ENCODE assay signal across 8 cellular contexts in the genomic region with DNA sequence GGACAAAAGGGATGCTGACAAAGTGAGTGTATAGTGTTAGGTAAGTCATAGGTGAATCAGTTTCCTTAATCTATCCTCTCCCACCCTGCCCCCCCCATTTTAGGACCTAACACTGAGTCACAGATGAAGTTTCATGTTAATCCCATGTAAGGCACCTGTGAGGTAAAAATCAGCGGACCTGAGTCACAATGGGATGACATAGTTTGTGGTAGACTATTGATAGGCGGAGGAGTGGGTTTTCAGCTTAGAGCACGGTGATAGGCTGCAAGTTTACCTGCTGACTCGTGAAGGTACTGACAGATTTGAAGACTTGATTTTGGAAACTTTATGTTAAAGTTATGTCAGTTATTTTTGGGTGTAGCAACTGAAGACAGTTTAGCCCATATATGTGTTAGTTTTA. TPM values are rescaled to one million over a fixed set of nuclear protein-coding genes. Genes with fewer than 3 reads are reported as not detected.
A peak's percentile ranks its signal among the peaks of the same experiment; 100 is the strongest.
DNase-seq lines count a peak whose midpoint lies in the region; ATAC-seq and TF ChIP-seq lines count a peak whose summit lies in the region.

No MANE protein-coding gene starts in this region.

- no peak overlapping the region for H2BK5ac ChIP-seq in mesenchymal stem cell (ENCODE audit: low read depth, low read length, poor library complexity, severe bottlenecking)

- peak overlapping the region; percentile 90 for H3K4me3 ChIP-seq in GM23248
- H3K4me3 ChIP-seq in RWPE2 (ENCODE audit: severe bottlenecking): peak overlapping the region; percentile 70
- peak overlapping the region in 1 of 2 donors; percentile 71 for H3K4me3 ChIP-seq in body of pancreas
- H3K4me3 ChIP-seq in mesenchymal stem cell (ENCODE audit: insufficient read depth in 1 of 2, low read depth in 1 of 2, low read length in 2 of 2): peak overlapping the region in 1 of 2 experiments; percentile 89

- peak; percentile 39 for DNase-seq in CD1c-positive myeloid dendritic cell (ENCODE audit: extremely low spot score)
- DNase-seq in GM23248: peak; percentile 33
- DNase-seq in RWPE2 (ENCODE audit: low spot score): peak; percentile 65
- no peak for DNase-seq in body of pancreas
- DNase-seq in mesenchymal stem cell: peak; percentile 36
- peak; percentile 55 for DNase-seq in stimulated activated naive B cell treated with anti-CD40 and anti-IgM and Interleukin-4, amounts not matched to agents 10 μg/mL and 1 μg/mL and 100 μg/mL, for 72 hours
- no peak for DNase-seq in AG20443 (ENCODE audit: low spot score)

- no peak overlapping the region for H2BK15ac ChIP-seq in mesenchymal stem cell (ENCODE audit: low read depth, poor library complexity, severe bottlenecking)

- ATAC-seq in RWPE2 (ENCODE audit: low read depth) (peak; percentile 59), body of pancreas (no peak), GM19035 (IDR thresholded peaks at IDR 0.05; ENCODE audit: unreplicated experiment) (no peak)
- ATAC-seq in stimulated activated naive B cell treated with anti-CD40 and anti-IgM and Interleukin-4, amounts not matched to agents 10 μg/mL and 1 μg/mL and 100 μg/mL, for 72 hours (replicated peaks): peak; percentile 19 to 38

- H4K91ac ChIP-seq in mesenchymal stem cell (ENCODE audit: low read length): no peak overlapping the region

- H3K9me3 Mint-ChIP-seq in stimulated activated naive B cell treated with anti-CD40 and anti-IgM and Interleukin-4, amounts not matched to agents 10 μg/mL and 1 μg/mL and 100 μg/mL, for 72 hours: no peaks in the 10 kb centered on the region

- H3K9ac ChIP-seq in GM23248: peak overlapping the region; percentile 98
- peak overlapping the region; percentile 99 for H3K9ac ChIP-seq in mesenchymal stem cell (ENCODE audit: low read length)

- no peak overlapping the region for H2AK5ac ChIP-seq in mesenchymal stem cell (ENCODE audit: low read length, severe bottlenecking)

- peaks cover 29% of the 10 kb centered on the region for H3K36me3 ChIP-seq in GM23248 (ENCODE audit: low read depth)
- peaks cover 37% of the 10 kb centered on the region for H3K36me3 ChIP-seq in RWPE2 (ENCODE audit: low read depth)
- peaks cover 0 to 3% of the 10 kb centered on the region in 2 donors for H3K36me3 ChIP-seq in body of pancreas (replicated peaks in 1 of 2; ENCODE audit: insufficient read depth in 1 of 2, low read depth in 2 of 2)
- peaks cover 5 to 40% of the 10 kb centered on the region in 2 experiments for H3K36me3 ChIP-seq in mesenchymal stem cell (ENCODE audit: control insufficient read depth in 1 of 2, insufficient read depth in 2 of 2, low read depth in 1 of 2, low read length in 2 of 2)

- peaks cover 15% of the 10 kb centered on the region for H3K4me1 ChIP-seq in GM23248 (ENCODE audit: insufficient read depth)
- peaks cover 12% of the 10 kb centered on the region for H3K4me1 ChIP-seq in RWPE2 (ENCODE audit: insufficient read depth, poor library complexity, severe bottlenecking)
- peaks cover 40% of the 10 kb centered on the region for H3K4me1 ChIP-seq in body of pancreas
- H3K4me1 ChIP-seq in mesenchymal stem cell (ENCODE audit: control insufficient read depth, insufficient read depth, low read depth, low read length): no peaks in the 10 kb centered on the region

- H3F3A ChIP-seq in GM23248 (ENCODE audit: insufficient read depth): peaks cover 12% of the 10 kb centered on the region

- peaks cover 74% of the 10 kb centered on the region for H3K79me2 ChIP-seq in GM23248 (ENCODE audit: insufficient read depth)

- H3K79me1 ChIP-seq in mesenchymal stem cell (replicated peaks; ENCODE audit: low read length, poor library complexity, severe bottlenecking): peaks cover 8% of the 10 kb centered on the region

- H2AFZ ChIP-seq in GM23248: no peak overlapping the region
- H2AFZ ChIP-seq in mesenchymal stem cell (ENCODE audit: low read depth, low read length): no peak overlapping the region

- H3K27me3 ChIP-seq in GM23248 (replicated peaks; ENCODE audit: insufficient read depth) (no peaks in the 10 kb centered on the region), RWPE2 (ENCODE audit: insufficient read depth, poor library complexity, severe bottlenecking) (no peaks in the 10 kb centered on the region), body of pancreas (no peaks in the 10 kb centered on the region), mesenchymal stem cell (ENCODE audit: control insufficient read depth in 1 of 2, insufficient read depth in 1 of 2, low read length in 2 of 2) (no peaks in the 10 kb centered on the region)

- H3K27ac Mint-ChIP-seq in stimulated activated naive B cell treated with anti-CD40 and anti-IgM and Interleukin-4, amounts not matched to agents 10 μg/mL and 1 μg/mL and 100 μg/mL, for 72 hours: peak overlapping the region; percentile 100

- H3K9me3 ChIP-seq in GM23248 (ENCODE audit: low read depth) (no peaks in the 10 kb centered on the region), RWPE2 (ENCODE audit: severe bottlenecking) (no peaks in the 10 kb centered on the region), body of pancreas (no peaks in the 10 kb centered on the region), mesenchymal stem cell (ENCODE audit: control insufficient read depth, low read length) (no peaks in the 10 kb centered on the region)

- TF ChIP-seq POLR2A in body of pancreas (IDR thresholded peaks at IDR 0.05): no peak

- H3K4ac ChIP-seq in mesenchymal stem cell (ENCODE audit: low read depth in 1 of 2, low read length in 2 of 2): no peak overlapping the region

- no peak overlapping the region for H2BK120ac ChIP-seq in mesenchymal stem cell (ENCODE audit: low read depth, low read length)

- no peak overlapping the region for H4K8ac ChIP-seq in mesenchymal stem cell (ENCODE audit: low read length)

- intact Hi-C loops in body of pancreas (cut with DNase I): no loop called here

- H3K36me3 Mint-ChIP-seq in stimulated activated naive B cell treated with anti-CD40 and anti-IgM and Interleukin-4, amounts not matched to agents 10 μg/mL and 1 μg/mL and 100 μg/mL, for 72 hours: peaks cover 8 to 21% of the 10 kb centered on the region in 2 donors

- H3K23ac ChIP-seq in mesenchymal stem cell (ENCODE audit: low read length in 2 of 2): no peak overlapping the region

- TF ChIP-seq CTCF in RWPE2 (IDR thresholded peaks at IDR 0.05; ENCODE audit: poor library complexity, severe bottlenecking) (no peak), body of pancreas (IDR thresholded peaks at IDR 0.05) (no peak)

- H3K14ac ChIP-seq in mesenchymal stem cell (ENCODE audit: low read length in 2 of 2): no peak overlapping the region

- H3K27me3 Mint-ChIP-seq in stimulated activated naive B cell treated with anti-CD40 and anti-IgM and Interleukin-4, amounts not matched to agents 10 μg/mL and 1 μg/mL and 100 μg/mL, for 72 hours: no peaks in the 10 kb centered on the region

- H3K9me2 ChIP-seq in GM23248 (ENCODE audit: insufficient read depth): no peaks in the 10 kb centered on the region

- H3K4me3 Mint-ChIP-seq in stimulated activated naive B cell treated with anti-CD40 and anti-IgM and Interleukin-4, amounts not matched to agents 10 μg/mL and 1 μg/mL and 100 μg/mL, for 72 hours: peak overlapping the region; percentile 94 to 98

- H4K20me1 ChIP-seq in GM23248 (ENCODE audit: insufficient read depth): no peaks in the 10 kb centered on the region

- no peak overlapping the region for H2BK12ac ChIP-seq in mesenchymal stem cell (ENCODE audit: low read length in 2 of 2)

- in situ Hi-C loops in GM23248 (cut with MboI): loop anchor here (25.0 kb wide), 1 partner anchor 279 kb away; the partner anchor contains the start of gene QSOX1

- peaks cover 19 to 28% of the 10 kb centered on the region in 2 donors for H3K4me1 Mint-ChIP-seq in stimulated activated naive B cell treated with anti-CD40 and anti-IgM and Interleukin-4, amounts not matched to agents 10 μg/mL and 1 μg/mL and 100 μg/mL, for 72 hours

- no peak overlapping the region for H3K18ac ChIP-seq in mesenchymal stem cell (ENCODE audit: low read depth in 1 of 2, low read length in 2 of 2)

- H3K27ac ChIP-seq in GM23248 (0 out of 2 replicates have a peak overlapping the region, but pooled peaks have one; percentile 99), RWPE2 (ENCODE audit: poor library complexity, severe bottlenecking) (peak overlapping the region; percentile 90), body of pancreas (peak overlapping the region in 3 of 4 donors; percentile 97 to 100 (median 97)), mesenchymal stem cell (ENCODE audit: low read length, poor library complexity, severe bottlenecking) (no peak overlapping the region)

- peak overlapping the region; percentile 81 for H3K4me2 ChIP-seq in GM23248 (ENCODE audit: unreplicated experiment)
- H3K4me2 ChIP-seq in mesenchymal stem cell (ENCODE audit: low read length, poor library complexity, severe bottlenecking): peak overlapping the region; percentile 85

- 34 to 37% methylated on average over 4 of the region's 4 CpGs for WGBS in GM23248 (ENCODE audit: low coverage in 1 of 2, low lambda C conversion rate in 2 of 2, missing lambda C conversion rate in 2 of 2), 2 experiments
- 9 to 32% methylated on average over 4 of the region's 4 CpGs for WGBS in body of pancreas, 2 donors
- 12% methylated on average over 4 of the region's 4 CpGs for WGBS in mesenchymal stem cell

RNA-seq across cellular contexts. Expression of gene TOR1AIP1, which starts 1.7 kb away (rescaled TPM):
- total RNA-seq in GM23248 (2014; rRNA removed; shearing (Covaris generic)): 48.8 and 64.6 TPM in 2 replicates
- 57.1 and 59.1 TPM in 2 replicates for polyA plus RNA-seq in GM23248 (2016; fragmentation: Nextera tagmentation; extraction: Ambion mirVana)
- 10 to 100 TPM; 22.7 to 29.1 TPM for total RNA-seq in body of pancreas
- polyA plus RNA-seq in mesenchymal stem cell (2013, experiment 1 of 2): 49.0 TPM
- 44.3 TPM for polyA plus RNA-seq in mesenchymal stem cell (2013, experiment 2 of 2)

RNA-seq across cellular contexts. Expression of gene TOR1AIP2, which starts 6.1 kb away (rescaled TPM):
- 97.1 and 113 TPM in 2 replicates for total RNA-seq in GM23248 (2014; rRNA removed; shearing (Covaris generic))
- 37.2 and 38.5 TPM in 2 replicates for polyA plus RNA-seq in GM23248 (2016; fragmentation: Nextera tagmentation; extraction: Ambion mirVana)
- total RNA-seq in body of pancreas: 10 to 100 TPM; 44.1 to 44.8 TPM
- 48.7 TPM for polyA plus RNA-seq in mesenchymal stem cell (2013, experiment 1 of 2)
- 48.3 TPM for polyA plus RNA-seq in mesenchymal stem cell (2013, experiment 2 of 2)

Comparison
In these comparisons a context has a peak if more than half of its experiments do, and no peak if none do; other contexts are left out.
1. DNase-seq: peak in CD1c-positive myeloid dendritic cell (single experiment), GM23248 (single experiment), RWPE2 (single experiment), mesenchymal stem cell (single experiment) and stimulated activated naive B cell treated with anti-CD40 and anti-IgM and Interleukin-4, amounts not matched to agents 10 μg/mL and 1 μg/mL and 100 μg/mL, for 72 hours (single experiment); none in body of pancreas (0 of 4) and AG20443 (single experiment).
2. ATAC-seq: peak in RWPE2 (single experiment) and stimulated activated naive B cell treated with anti-CD40 and anti-IgM and Interleukin-4, amounts not matched to agents 10 μg/mL and 1 μg/mL and 100 μg/mL, for 72 hours (2 of 2); none in body of pancreas (single experiment) and GM19035 (single experiment).